21 cellular contexts compared by ENCODE assay signal in the genomic region with DNA sequence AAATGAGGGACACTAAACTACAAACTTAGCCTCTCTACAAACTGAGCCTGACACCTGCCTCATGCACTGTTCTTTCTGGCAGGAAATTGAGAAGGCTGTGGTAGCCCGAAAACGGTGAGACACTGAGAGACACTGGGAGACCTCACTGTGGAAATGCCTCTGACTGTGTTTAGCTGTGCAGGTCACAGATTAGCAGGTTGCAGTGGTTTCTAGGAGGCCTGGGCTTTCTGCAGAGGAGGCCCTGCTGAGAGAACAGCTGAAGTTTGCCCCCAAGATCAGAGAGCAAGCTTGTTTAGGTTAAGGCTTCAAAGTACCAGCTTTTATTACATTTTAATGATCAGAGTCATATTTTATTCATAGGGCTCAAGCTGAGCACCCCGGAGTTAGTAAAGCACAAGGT.
"Had no signal": no experiment of that assay in that cellular context is flagged by ENCODE, and none has a peak within 500 bp of the region (broad histone marks: within the 10 kb centered on the region; RNA-seq: fewer than 3 reads in every experiment).

No MANE protein-coding gene starts in this region.

- H3K27me3 Mint-ChIP-seq: dendritic cell treated with granulocyte-macrophage colony-stimulating factor and Interleukin-4, amounts not matched to agents 40 ng/mL and 50 ng/mL, for 4 days had no signal

- H3K36me3 ChIP-seq: brain microvascular endothelial cell, gastrocnemius medialis, heart right ventricle, lower lobe of right lung had no signal

- H3K27ac ChIP-seq: brain microvascular endothelial cell, epithelial cell of prostate, gastrocnemius medialis, heart right ventricle, lower lobe of right lung, psoas muscle had no signal

- ATAC-seq: activated CD4-positive, CD25-positive, alpha-beta regulatory T cell treated with anti-CD3 and anti-CD28 coated beads, Interleukin-2, amount 50 U/mL, for 24 hours; effector memory CD8-positive, alpha-beta T cell; gastrocnemius medialis; heart right ventricle; lower lobe of right lung; psoas muscle; sciatic nerve had no signal

- H3K9me3 Mint-ChIP-seq: activated T-cell treated with anti-CD3 and anti-CD28 coated beads, Interleukin-2, amount 50 U/mL, for 24 hours; effector memory CD8-positive, alpha-beta T cell; mesothelial cell of epicardium had no signal

- H3K4me1 Mint-ChIP-seq: naive B cell had no signal

- H3K4me3 Mint-ChIP-seq: activated naive CD8-positive, alpha-beta T cell; activated T-cell treated with anti-CD3 and anti-CD28 coated beads, Interleukin-2, amount 50 U/mL, for 24 hours; dendritic cell treated with granulocyte-macrophage colony-stimulating factor and Interleukin-4, amounts not matched to agents 40 ng/mL and 50 ng/mL, for 4 days; effector memory CD8-positive, alpha-beta T cell; mesothelial cell of epicardium; naive B cell had no signal

- H3K4me3 ChIP-seq: gastrocnemius medialis, heart right ventricle, lower lobe of right lung, psoas muscle had no signal

- H3K4me1 ChIP-seq: gastrocnemius medialis, heart right ventricle, lower lobe of right lung, psoas muscle had no signal

- H3K9me3 ChIP-seq: gastrocnemius medialis, heart right ventricle, lower lobe of right lung, psoas muscle had no signal

- DNase-seq: activated CD4-positive, alpha-beta T cell treated with anti-CD3 and anti-CD28 coated beads, Interleukin-2, amount 50 U/mL, for 4 hours; activated effector memory CD4-positive, alpha-beta T cell treated with Interleukin-2 at 50 U/mL for 16 hours; activated T-cell treated with anti-CD3 and anti-CD28 coated beads, Interleukin-2, amount 50 U/mL, for 24 hours; amygdala; brain microvascular endothelial cell; cerebellar nuclear complex; effector memory CD8-positive, alpha-beta T cell; gastrocnemius medialis; heart right ventricle; lower lobe of right lung; naive B cell; psoas muscle; stimulated activated naive CD4-positive, alpha-beta T cell; trophoblast cell had no signal

- FAIRE-seq: keratinocyte had no signal

- H3K36me3 Mint-ChIP-seq: activated naive CD8-positive, alpha-beta T cell; mesothelial cell of epicardium; naive B cell had no signal

- H3K27ac Mint-ChIP-seq: activated naive CD8-positive, alpha-beta T cell; activated T-cell treated with anti-CD3 and anti-CD28 coated beads, Interleukin-2, amount 50 U/mL, for 24 hours; dendritic cell treated with granulocyte-macrophage colony-stimulating factor and Interleukin-4, amounts not matched to agents 40 ng/mL and 50 ng/mL, for 4 days; effector memory CD8-positive, alpha-beta T cell; mesothelial cell of epicardium; naive B cell had no signal

- H3K27me3 ChIP-seq: brain microvascular endothelial cell, gastrocnemius medialis had no signal
